ENCODE assay signal across 8 cellular contexts in the genomic region with DNA sequence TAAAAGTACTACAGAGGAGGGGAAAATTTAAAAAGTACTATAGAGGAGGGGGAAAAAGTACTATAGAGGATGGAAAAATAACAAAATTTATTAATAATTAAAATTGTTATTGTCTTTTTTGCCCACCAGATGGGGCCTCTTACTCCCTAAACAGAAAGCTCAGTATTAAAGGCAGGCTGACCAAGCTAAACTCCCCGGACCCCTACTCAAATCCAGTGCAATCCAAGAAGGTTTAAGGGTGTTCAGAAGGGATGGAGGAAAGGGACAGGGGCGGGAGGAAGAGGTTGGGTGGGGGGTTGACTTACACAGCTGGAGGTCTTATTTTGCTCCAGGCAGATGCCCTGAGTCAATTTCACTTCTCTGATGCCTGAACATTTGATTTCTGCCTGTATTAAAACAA. TPM values are rescaled to one million over a fixed set of nuclear protein-coding genes. Genes with fewer than 3 reads are reported as not detected.
DNase-seq lines count a peak whose midpoint lies in the region; ATAC-seq, FAIRE-seq and TF ChIP-seq lines count a peak whose summit lies in the region.

No MANE protein-coding gene starts in this region.

- H3K9ac ChIP-seq in HepG2 (ENCODE audit: insufficient read depth, low read depth, low read length): no peak overlapping the region

- peak; percentile 17 to 42 for ATAC-seq in left cardiac atrium
- ATAC-seq in HepG2: no peak
- no peak for ATAC-seq in CD8-positive, alpha-beta T cell
- ATAC-seq in HG03196 (IDR thresholded peaks at IDR 0.05; ENCODE audit: unreplicated experiment): no peak

- no peaks in the 10 kb centered on the region for H3K27me3 ChIP-seq in HepG2 (ENCODE audit: control insufficient read depth in 1 of 2, insufficient read depth in 2 of 2, low read length in 2 of 2)
- no peaks in the 10 kb centered on the region for H3K27me3 ChIP-seq in CD8-positive, alpha-beta T cell (ENCODE audit: insufficient read depth, low read length)

- no peaks in the 10 kb centered on the region for H3K4me1 ChIP-seq in HepG2 (ENCODE audit: insufficient read depth, low read length)
- H3K4me1 ChIP-seq in CD8-positive, alpha-beta T cell (ENCODE audit: insufficient read depth, low read length): no peaks in the 10 kb centered on the region

- H3K4me1 Mint-ChIP-seq in CD8-positive, alpha-beta T cell (ENCODE audit: low read depth): no peaks in the 10 kb centered on the region

- no peak overlapping the region for H3K4me2 ChIP-seq in HepG2 (ENCODE audit: low read depth, low read length)

- BruUV-seq in HepG2 (replicated peaks; lab: Mats Ljungman, UMichigan): no TSS peak

- H3K79me2 ChIP-seq in HepG2 (ENCODE audit: insufficient read depth, low read length): no peaks in the 10 kb centered on the region

- no peak for TF ChIP-seq RAD21 in HepG2 (CRISPR knock-in tag; IDR thresholded peaks at IDR 0.05)

- H4K20me1 ChIP-seq in HepG2 (ENCODE audit: insufficient read depth, low read length): no peaks in the 10 kb centered on the region

- TF ChIP-seq CTCF in WI38 (IDR thresholded peaks at IDR 0.05; ENCODE audit: low read depth, low read length): 0 out of 2 replicates have a peak, but pooled peaks have one; percentile 7
- TF ChIP-seq CTCF in HepG2 (CRISPR knock-in tag; IDR thresholded peaks at IDR 0.05): no peak
- TF ChIP-seq CTCF in CD8-positive, alpha-beta T cell (IDR thresholded peaks at IDR 0.05): no peak

- no peak for TF ChIP-seq POLR2A in HepG2 (IDR thresholded peaks at IDR 0.05; ENCODE audit: insufficient read depth in 1 of 2, low read depth in 2 of 2, low read length in 2 of 2)

- CTCF ChIA-PET in HepG2 (lab: Yijun Ruan, JAX; ENCODE audit: low intra/inter-chr PET ratio, low total read pairs): interaction anchor here (1.8 kb wide), 1 partner anchor 66 kb away, joined by 7 read pairs; no protein-coding TSS in a partner anchor
- CTCF ChIA-PET in CD8-positive, alpha-beta T cell (lab: Charles Lee): interaction anchor here (0.7 to 7.9 kb wide), 7 partner anchors 12 to 101 kb away, joined by 3 to 55 read pairs (median 3); no protein-coding TSS in a partner anchor

- no peaks in the 10 kb centered on the region for H3K36me3 Mint-ChIP-seq in CD8-positive, alpha-beta T cell

- no peaks in the 10 kb centered on the region for H3K27me3 Mint-ChIP-seq in CD8-positive, alpha-beta T cell (ENCODE audit: low read depth)

- TF ChIP-seq EP300 in HepG2 (IDR thresholded peaks at IDR 0.05; ENCODE audit: low read depth in 2 of 2, low read length in 2 of 2) (no peak), HepG2 (CRISPR knock-in tag; IDR thresholded peaks at IDR 0.05; ENCODE audit: borderline replicate concordance) (no peak)

- H3K27ac Mint-ChIP-seq in CD8-positive, alpha-beta T cell: no peak overlapping the region

- POLR2A ChIA-PET in HepG2 (lab: Yijun Ruan, JAX): no interaction called here
- POLR2A ChIA-PET in CD8-positive, alpha-beta T cell (lab: Charles Lee): interaction anchor here (1.1 kb wide), 1 partner anchor 25 kb away, joined by 3 read pairs; no protein-coding TSS in a partner anchor

- peak overlapping the region; percentile 1 for H2AFZ ChIP-seq in HepG2 (ENCODE audit: low read length)

- DNase-seq in left cardiac atrium (no peak), cardiac septum (ENCODE audit: low spot score) (no peak), HepG2 (ENCODE audit: low spot score) (no peak), NCI-H2107 treated with DMSO at 0.1 percent for 48 hours (lab: John Stamatoyannopoulos, UW; ENCODE audit: unreplicated experiment) (no peak), KG1 (lab: John Stamatoyannopoulos, UW) (no peak)
- DNase-seq in CD8-positive, alpha-beta T cell: no peak

- H3K4me3 Mint-ChIP-seq in CD8-positive, alpha-beta T cell: no peak overlapping the region

- H3K9me3 ChIP-seq in HepG2 (ENCODE audit: low read length): no peaks in the 10 kb centered on the region
- no peaks in the 10 kb centered on the region for H3K9me3 ChIP-seq in CD8-positive, alpha-beta T cell (ENCODE audit: low read length)

- H3K36me3 ChIP-seq in HepG2 (replicated peaks in 1 of 2; ENCODE audit: control insufficient read depth in 1 of 2, insufficient read depth in 2 of 2, low read length in 2 of 2): no peaks in the 10 kb centered on the region
- H3K36me3 ChIP-seq in CD8-positive, alpha-beta T cell (ENCODE audit: insufficient read depth, low read length): no peaks in the 10 kb centered on the region

- in situ Hi-C loops in HepG2 (cut with HindIII; ENCODE audit: extremely low pct_ligation_motif_present, low pct_unique_long_range_greater_than_20kb): loop anchor here (5.0 kb wide), 1 partner anchor 65 kb away; no protein-coding TSS in a partner anchor

- WGBS in HepG2 (ENCODE audit: low lambda C conversion rate): 0% methylated on average over 2 of the region's 2 CpGs

- intact Hi-C loops in left cardiac atrium (cut with DNase I): no loop called here
- intact Hi-C loops in cardiac septum (cut with DNase I): loop anchor here (1.0 kb wide), 1 partner anchor 66 kb away; no protein-coding TSS in a partner anchor
- intact Hi-C loops in HepG2 (cut with micrococcal nuclease; ENCODE audit: unreplicated experiment): loop anchor here (2.0 kb wide), 1 partner anchor 66 kb away; no protein-coding TSS in a partner anchor
- intact Hi-C loops in CD8-positive, alpha-beta T cell (cut with DNase I, micrococcal nuclease): loop anchor here in 1 of 2 experiments (2.0 kb wide), 1 partner anchor 66 kb away; no protein-coding TSS in a partner anchor

- H3K9me3 Mint-ChIP-seq in CD8-positive, alpha-beta T cell: no peaks in the 10 kb centered on the region

- no peak overlapping the region for H3K27ac ChIP-seq in HepG2 (ENCODE audit: extremely low read length, insufficient read depth, low read length)
- no peak overlapping the region for H3K27ac ChIP-seq in CD8-positive, alpha-beta T cell (ENCODE audit: low read depth, low read length)

- H3K4me3 ChIP-seq in WI38 (ENCODE audit: low read depth, low read length): no peak overlapping the region
- no peak overlapping the region for H3K4me3 ChIP-seq in HepG2 (replicated peaks in 1 of 3; ENCODE audit: insufficient read depth in 1 of 3, low read depth in 2 of 3, low read length in 3 of 3)
- no peak overlapping the region for H3K4me3 ChIP-seq in CD8-positive, alpha-beta T cell (ENCODE audit: low read depth, low read length)

- no peak for FAIRE-seq in HepG2 (lab: Jason Lieb, UNC)

TF ChIP-seq in HepG2, 621 proteins besides CTCF, POLR2A, EP300 and RAD21 (continues in another document):
- TF ChIP-seq, protein P1, sequence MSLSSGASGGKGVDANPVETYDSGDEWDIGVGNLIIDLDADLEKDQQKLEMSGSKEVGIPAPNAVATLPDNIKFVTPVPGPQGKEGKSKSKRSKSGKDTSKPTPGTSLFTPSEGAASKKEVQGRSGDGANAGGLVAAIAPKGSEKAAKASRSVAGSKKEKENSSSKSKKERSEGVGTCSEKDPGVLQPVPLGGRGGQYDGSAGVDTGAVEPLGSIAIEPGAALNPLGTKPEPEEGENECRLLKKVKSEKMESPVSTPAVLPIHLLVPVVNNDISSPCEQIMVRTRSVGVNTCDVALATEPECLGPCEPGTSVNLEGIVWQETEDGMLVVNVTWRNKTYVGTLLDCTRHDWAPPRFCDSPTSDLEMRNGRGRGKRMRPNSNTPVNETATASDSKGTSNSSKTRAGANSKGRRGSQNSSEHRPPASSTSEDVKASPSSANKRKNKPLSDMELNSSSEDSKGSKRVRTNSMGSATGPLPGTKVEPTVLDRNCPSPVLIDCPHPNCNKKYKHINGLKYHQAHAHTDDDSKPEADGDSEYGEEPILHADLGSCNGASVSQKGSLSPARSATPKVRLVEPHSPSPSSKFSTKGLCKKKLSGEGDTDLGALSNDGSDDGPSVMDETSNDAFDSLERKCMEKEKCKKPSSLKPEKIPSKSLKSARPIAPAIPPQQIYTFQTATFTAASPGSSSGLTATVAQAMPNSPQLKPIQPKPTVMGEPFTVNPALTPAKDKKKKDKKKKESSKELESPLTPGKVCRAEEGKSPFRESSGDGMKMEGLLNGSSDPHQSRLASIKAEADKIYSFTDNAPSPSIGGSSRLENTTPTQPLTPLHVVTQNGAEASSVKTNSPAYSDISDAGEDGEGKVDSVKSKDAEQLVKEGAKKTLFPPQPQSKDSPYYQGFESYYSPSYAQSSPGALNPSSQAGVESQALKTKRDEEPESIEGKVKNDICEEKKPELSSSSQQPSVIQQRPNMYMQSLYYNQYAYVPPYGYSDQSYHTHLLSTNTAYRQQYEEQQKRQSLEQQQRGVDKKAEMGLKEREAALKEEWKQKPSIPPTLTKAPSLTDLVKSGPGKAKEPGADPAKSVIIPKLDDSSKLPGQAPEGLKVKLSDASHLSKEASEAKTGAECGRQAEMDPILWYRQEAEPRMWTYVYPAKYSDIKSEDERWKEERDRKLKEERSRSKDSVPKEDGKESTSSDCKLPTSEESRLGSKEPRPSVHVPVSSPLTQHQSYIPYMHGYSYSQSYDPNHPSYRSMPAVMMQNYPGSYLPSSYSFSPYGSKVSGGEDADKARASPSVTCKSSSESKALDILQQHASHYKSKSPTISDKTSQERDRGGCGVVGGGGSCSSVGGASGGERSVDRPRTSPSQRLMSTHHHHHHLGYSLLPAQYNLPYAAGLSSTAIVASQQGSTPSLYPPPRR (CRISPR knock-in tag; IDR thresholded peaks at IDR 0.05; ENCODE audit: borderline replicate concordance): no peak

RNA-seq across cellular contexts. Expression of a gene that starts 13.7 kb away (rescaled TPM):
- total RNA-seq in left cardiac atrium (100 to 1,000 TPM; 101 to 115 TPM), cardiac septum (49.9 TPM), HepG2 (2016; rRNA removed; fragmentation: Illumina TruSeq; extraction: Trizol) (not detected in 2 replicates)
- not detected in 2 replicates for total RNA-seq in HepG2 (2016; cell fraction: cytosol; rRNA removed; fragmentation: Illumina TruSeq; extraction: Trizol; ENCODE audit: low read depth)
- not detected in 2 replicates for total RNA-seq in HepG2 (2016; cell fraction: insoluble cytoplasmic fraction; rRNA removed; fragmentation: Illumina TruSeq; extraction: Trizol)
- total RNA-seq in HepG2 (2016; cell fraction: membrane; rRNA removed; fragmentation: Illumina TruSeq; extraction: Trizol): not detected in 2 replicates
- total RNA-seq in HepG2 (2016; cell fraction: nucleus; rRNA removed; fragmentation: Illumina TruSeq; extraction: Trizol): not detected in 2 replicates
- not detected in 2 replicates for polyA plus RNA-seq in HepG2 (2011; rRNA removed)
- polyA plus RNA-seq in HepG2 (2011; cell fraction: cytosol; rRNA removed): not detected in 2 replicates
- not detected in 2 replicates for polyA plus RNA-seq in HepG2 (2011; cell fraction: nucleus; rRNA removed)
- not detected in 2 replicates for polyA plus RNA-seq in HepG2 (2012)
- not detected in 2 replicates for polyA plus RNA-seq in HepG2 (2016; cell fraction: cytosol; fragmentation: Illumina TruSeq; extraction: Trizol; ENCODE audit: low read depth)
- not detected in 2 replicates for polyA plus RNA-seq in HepG2 (2016; cell fraction: insoluble cytoplasmic fraction; fragmentation: Illumina TruSeq; extraction: Trizol; ENCODE audit: low read depth)
- not detected in 2 replicates for polyA plus RNA-seq in HepG2 (2016; cell fraction: membrane; fragmentation: Illumina TruSeq; extraction: Trizol; ENCODE audit: low read depth)
- not detected in 2 replicates for polyA plus RNA-seq in HepG2 (2016; cell fraction: nucleus; fragmentation: Illumina TruSeq; extraction: Trizol; ENCODE audit: insufficient read depth, low read depth)
- not detected in 2 replicates for polyA minus RNA-seq in HepG2 (2011; rRNA and poly(A)+ RNA removed; ENCODE audit: low replicate concordance)
- polyA minus RNA-seq in HepG2 (2011; cell fraction: cytosol; rRNA and poly(A)+ RNA removed): not detected in 2 replicates
- not detected in 2 replicates for polyA minus RNA-seq in HepG2 (2011; cell fraction: nucleus; rRNA and poly(A)+ RNA removed)
- total RNA-seq in CD8-positive, alpha-beta T cell: not detected

Comparison
In these comparisons a context has a peak if more than half of its experiments do, and no peak if none do; other contexts are left out.
1. intact Hi-C loops: an anchor here in cardiac septum (1.0 kb wide) and HepG2 (2.0 kb wide); none called in left cardiac atrium.
2. ATAC-seq: peak in left cardiac atrium (2 of 2); none in HepG2 (single experiment), CD8-positive, alpha-beta T cell (single experiment) and HG03196 (single experiment).
3. RNA of a gene that starts 13.7 kb away (total RNA-seq): 101 to 115 TPM in left cardiac atrium and 49.9 TPM in cardiac septum (single experiment); not detected in HepG2 and not detected in CD8-positive, alpha-beta T cell; every median in the first group is over 10 times any median in the second.